Comparison of ENCODE assay signal across 10 cellular contexts in genomic region chr22:41603873-41604332, GRCh38. TPM values are rescaled to one million over a fixed set of nuclear protein-coding genes. Genes with fewer than 3 reads are reported as not detected.
DNase-seq lines count a peak whose midpoint lies in the region; ATAC-seq, FAIRE-seq and TF ChIP-seq lines count a peak whose summit lies in the region.
"Had no signal": no experiment of that assay in that cellular context is flagged by ENCODE, and none has a peak within 500 bp of the region (broad histone marks: within the 10 kb centered on the region; RNA-seq: fewer than 3 reads in every experiment).

No MANE protein-coding gene starts in this region.

- POLR2A ChIA-PET in activated CD4-positive, alpha-beta T cell treated with anti-CD3 and anti-CD28 coated beads for 36 hours (lab: Charles Lee), result interaction anchor here (0.6 to 1.9 kb wide), 2 partner anchors 14 to 934 kb away, joined by 4 to 9 read pairs; partner anchors contain the start of gene PMM1

- no peak for FAIRE-seq in HTR-8/SVneo (lab: Jason Lieb, UNC)
- FAIRE-seq: A204.1 had no signal

- peak; percentile 99 for ATAC-seq in activated CD4-positive, alpha-beta T cell treated with anti-CD3 and anti-CD28 coated beads for 36 hours
- ATAC-seq in stimulated activated effector memory CD8-positive, alpha-beta T cell treated with anti-CD3 and anti-CD28 coated beads, Interleukin-12 subunit alpha, Interleukin-12 subunit beta, amount 100 ng/mL, for 72 hours, result peak; percentile 99

- intact Hi-C loops in activated CD4-positive, alpha-beta T cell treated with anti-CD3 and anti-CD28 coated beads for 36 hours (cut with DNase I, micrococcal nuclease), result loop anchor here (1.0 to 2.0 kb wide), 2 partner anchors 15 to 17 kb away; partner anchors contain the start of genes DESI1 (in 1 of the 2) and XRCC6 (in 1 of the 2)
- intact Hi-C loops in CD14-positive monocyte (cut with micrococcal nuclease), result no loop called here

- no peak overlapping the region for H3K4me3 Mint-ChIP-seq in activated CD4-positive, alpha-beta T cell treated with anti-CD3 and anti-CD28 coated beads for 36 hours
- no peak overlapping the region for H3K4me3 Mint-ChIP-seq in activated naive CD4-positive, alpha-beta T cell treated with anti-CD3 and anti-CD28 coated beads, Interleukin-2, amount 10 ng/mL, durations not matched to agents 7 days and 5 days
- H3K4me3 Mint-ChIP-seq in stimulated activated effector memory CD8-positive, alpha-beta T cell treated with anti-CD3 and anti-CD28 coated beads, Interleukin-12 subunit alpha, Interleukin-12 subunit beta, amount 100 ng/mL, for 72 hours, result no peak overlapping the region
- H3K4me3 Mint-ChIP-seq in CD14-positive monocyte, result no peak overlapping the region

- peak; percentile 81 for DNase-seq in activated CD4-positive, alpha-beta T cell treated with anti-CD3 and anti-CD28 coated beads for 36 hours
- no peak for DNase-seq in activated CD4-positive, alpha-beta T cell treated with anti-CD3 and anti-CD28 coated beads for 1 hour
- DNase-seq in NOMO-1 treated with DMSO at 0.1 percent for 48 hours (lab: John Stamatoyannopoulos, UW; ENCODE audit: unreplicated experiment), result peak; percentile 60
- DNase-seq in activated naive CD4-positive, alpha-beta T cell treated with anti-CD3 and anti-CD28 coated beads, Interleukin-2, amount 10 ng/mL, durations not matched to agents 7 days and 5 days, result peak; percentile 75
- peak; percentile 29 to 76 for DNase-seq in stimulated activated effector memory CD8-positive, alpha-beta T cell treated with anti-CD3 and anti-CD28 coated beads, Interleukin-12 subunit alpha, Interleukin-12 subunit beta, amount 100 ng/mL, for 72 hours (ENCODE audit: low spot score in 2 of 2)
- DNase-seq in CD14-positive monocyte (ENCODE audit: low spot score), result no peak
- no peak for DNase-seq in HTR-8/SVneo (ENCODE audit: insufficient read length, low spot score)
- DNase-seq in 8988T, result no peak

- H3K27ac Mint-ChIP-seq in activated CD4-positive, alpha-beta T cell treated with anti-CD3 and anti-CD28 coated beads for 36 hours, result no peak overlapping the region
- peak overlapping the region; percentile 70 for H3K27ac Mint-ChIP-seq in activated naive CD4-positive, alpha-beta T cell treated with anti-CD3 and anti-CD28 coated beads, Interleukin-2, amount 10 ng/mL, durations not matched to agents 7 days and 5 days
- H3K27ac Mint-ChIP-seq in stimulated activated effector memory CD8-positive, alpha-beta T cell treated with anti-CD3 and anti-CD28 coated beads, Interleukin-12 subunit alpha, Interleukin-12 subunit beta, amount 100 ng/mL, for 72 hours, result peak overlapping the region; percentile 62
- peak overlapping the region in 1 of 7 donors; percentile 41 for H3K27ac Mint-ChIP-seq in CD14-positive monocyte

- no peaks in the 10 kb centered on the region for H3K27me3 Mint-ChIP-seq in activated CD4-positive, alpha-beta T cell treated with anti-CD3 and anti-CD28 coated beads for 36 hours
- peaks cover 17% of the 10 kb centered on the region for H3K27me3 Mint-ChIP-seq in activated naive CD4-positive, alpha-beta T cell treated with anti-CD3 and anti-CD28 coated beads, Interleukin-2, amount 10 ng/mL, durations not matched to agents 7 days and 5 days
- peaks cover 0 to 6% (median 3%) of the 10 kb centered on the region in 3 donors for H3K27me3 Mint-ChIP-seq in CD14-positive monocyte (ENCODE audit: low read depth in 3 of 3)

- TF ChIP-seq CTCF in CD14-positive monocyte (IDR thresholded peaks at IDR 0.05), result no peak

- peaks cover 77% of the 10 kb centered on the region for H3K36me3 Mint-ChIP-seq in activated CD4-positive, alpha-beta T cell treated with anti-CD3 and anti-CD28 coated beads for 36 hours (ENCODE audit: low read depth)
- H3K36me3 Mint-ChIP-seq in activated naive CD4-positive, alpha-beta T cell treated with anti-CD3 and anti-CD28 coated beads, Interleukin-2, amount 10 ng/mL, durations not matched to agents 7 days and 5 days, result peaks cover 56% of the 10 kb centered on the region
- peaks cover 95% of the 10 kb centered on the region for H3K36me3 Mint-ChIP-seq in stimulated activated effector memory CD8-positive, alpha-beta T cell treated with anti-CD3 and anti-CD28 coated beads, Interleukin-12 subunit alpha, Interleukin-12 subunit beta, amount 100 ng/mL, for 72 hours
- H3K36me3 Mint-ChIP-seq in CD14-positive monocyte, result peaks cover 84 to 89% of the 10 kb centered on the region in 2 donors

- peaks cover 27% of the 10 kb centered on the region for H3K4me1 Mint-ChIP-seq in activated CD4-positive, alpha-beta T cell treated with anti-CD3 and anti-CD28 coated beads for 36 hours
- peaks cover 26% of the 10 kb centered on the region for H3K4me1 Mint-ChIP-seq in activated naive CD4-positive, alpha-beta T cell treated with anti-CD3 and anti-CD28 coated beads, Interleukin-2, amount 10 ng/mL, durations not matched to agents 7 days and 5 days
- H3K4me1 Mint-ChIP-seq in stimulated activated effector memory CD8-positive, alpha-beta T cell treated with anti-CD3 and anti-CD28 coated beads, Interleukin-12 subunit alpha, Interleukin-12 subunit beta, amount 100 ng/mL, for 72 hours, result peaks cover 32% of the 10 kb centered on the region
- H3K4me1 Mint-ChIP-seq in CD14-positive monocyte, result no peaks in the 10 kb centered on the region

- CTCF ChIA-PET in activated CD4-positive, alpha-beta T cell treated with anti-CD3 and anti-CD28 coated beads for 36 hours (lab: Charles Lee), result interaction anchor here (0.7 to 2.1 kb wide), 5 partner anchors 10 to 987 kb away, joined by 3 to 5 read pairs (median 3); partner anchors contain the start of gene PMM1
- CTCF ChIA-PET in activated naive CD4-positive, alpha-beta T cell treated with anti-CD3 and anti-CD28 coated beads, Interleukin-2, amount 10 ng/mL, durations not matched to agents 7 days and 5 days (lab: Charles Lee), result interaction anchor here (1.0 to 1.2 kb wide), 2 partner anchors 14 to 23 kb away, joined by 3 to 6 read pairs; partner anchors contain the start of gene PMM1

- no peaks in the 10 kb centered on the region for H3K9me3 Mint-ChIP-seq in activated CD4-positive, alpha-beta T cell treated with anti-CD3 and anti-CD28 coated beads for 36 hours (ENCODE audit: low read depth)
- no peaks in the 10 kb centered on the region for H3K9me3 Mint-ChIP-seq in activated naive CD4-positive, alpha-beta T cell treated with anti-CD3 and anti-CD28 coated beads, Interleukin-2, amount 10 ng/mL, durations not matched to agents 7 days and 5 days
- no peaks in the 10 kb centered on the region for H3K9me3 Mint-ChIP-seq in stimulated activated effector memory CD8-positive, alpha-beta T cell treated with anti-CD3 and anti-CD28 coated beads, Interleukin-12 subunit alpha, Interleukin-12 subunit beta, amount 100 ng/mL, for 72 hours
- H3K9me3 Mint-ChIP-seq in CD14-positive monocyte, result peaks cover 0 to 4% (median 0%) of the 10 kb centered on the region in 7 donors

RNA-seq across cellular contexts. Expression of gene PMM1, which starts 14.3 kb away (rescaled TPM):
- 10 to 100 TPM; 30.4 to 37.4 TPM for total RNA-seq in activated CD4-positive, alpha-beta T cell treated with anti-CD3 and anti-CD28 coated beads for 36 hours
- polyA plus RNA-seq in CD14-positive monocyte, result 10 to 100 TPM; 15.6 to 23.5 TPM

RNA-seq across cellular contexts. Expression of gene DESI1, which starts 16.9 kb away (rescaled TPM):
- total RNA-seq in activated CD4-positive, alpha-beta T cell treated with anti-CD3 and anti-CD28 coated beads for 36 hours, result 10 to 100 TPM; 56.6 to 98.1 TPM
- polyA plus RNA-seq in CD14-positive monocyte, result 10 to 100 TPM; 15.8 to 33.7 TPM

RNA-seq across cellular contexts. Expression of gene XRCC6, which starts 17.2 kb away (rescaled TPM):
- total RNA-seq in activated CD4-positive, alpha-beta T cell treated with anti-CD3 and anti-CD28 coated beads for 36 hours, result 100 to 1,000 TPM; 427 to 469 TPM
- polyA plus RNA-seq in CD14-positive monocyte, result 100 to 1,000 TPM; 267 to 286 TPM

RNA-seq across cellular contexts. Expression of gene CSDC2, which starts 43.1 kb away (rescaled TPM):
- total RNA-seq in activated CD4-positive, alpha-beta T cell treated with anti-CD3 and anti-CD28 coated beads for 36 hours, result not detected
- not detected for polyA plus RNA-seq in CD14-positive monocyte
- total RNA-seq: lung microvascular endothelial cell had no signal

RNA-seq across cellular contexts. Expression of gene POLR3H, which starts 59.6 kb away (rescaled TPM):
- 10 to 100 TPM; 18.3 to 24.6 TPM for total RNA-seq in activated CD4-positive, alpha-beta T cell treated with anti-CD3 and anti-CD28 coated beads for 36 hours
- 10 to 100 TPM; 10.4 to 19.0 TPM for polyA plus RNA-seq in CD14-positive monocyte

Comparison
In these comparisons a context has a peak if more than half of its experiments do, and no peak if none do; other contexts are left out.
1. DNase-seq: peak in activated CD4-positive, alpha-beta T cell treated with anti-CD3 and anti-CD28 coated beads for 36 hours (single experiment), NOMO-1 treated with DMSO at 0.1 percent for 48 hours (single experiment), activated naive CD4-positive, alpha-beta T cell treated with anti-CD3 and anti-CD28 coated beads, Interleukin-2, amount 10 ng/mL, durations not matched to agents 7 days and 5 days (single experiment) and stimulated activated effector memory CD8-positive, alpha-beta T cell treated with anti-CD3 and anti-CD28 coated beads, Interleukin-12 subunit alpha, Interleukin-12 subunit beta, amount 100 ng/mL, for 72 hours (2 of 2); none in activated CD4-positive, alpha-beta T cell treated with anti-CD3 and anti-CD28 coated beads for 1 hour (single experiment), CD14-positive monocyte (single experiment), HTR-8/SVneo (single experiment) and 8988T (single experiment).
2. intact Hi-C loops: an anchor here in activated CD4-positive, alpha-beta T cell treated with anti-CD3 and anti-CD28 coated beads for 36 hours (1.0 to 2.0 kb wide); none called in CD14-positive monocyte.